In genomic region chr10:63825111-63825510, GRCh38 we compare ENCODE assay signal across 19 cellular contexts.
A peak's percentile ranks its signal among the peaks of the same experiment; 100 is the strongest.
DNase-seq lines count a peak whose midpoint lies in the region; ATAC-seq and TF ChIP-seq lines count a peak whose summit lies in the region.
"Had no signal": no experiment of that assay in that cellular context is flagged by ENCODE, and none has a peak within 500 bp of the region (broad histone marks: within the 10 kb centered on the region; RNA-seq: fewer than 3 reads in every experiment).

No MANE protein-coding gene starts in this region.

- H3K4me1 Mint-ChIP-seq in progenitor cell of endocrine pancreas (ENCODE audit: low read depth) = peaks cover 14% of the 10 kb centered on the region

- H3K9me3 Mint-ChIP-seq in progenitor cell of endocrine pancreas (ENCODE audit: low read depth) = peaks cover 14% of the 10 kb centered on the region
- H3K9me3 Mint-ChIP-seq: CD4-positive, alpha-beta T cell; GM23338 had no signal

- peak overlapping the region; percentile 61 for H3K27ac Mint-ChIP-seq in progenitor cell of endocrine pancreas
- H3K27ac Mint-ChIP-seq: CD4-positive, alpha-beta T cell; GM23338 had no signal

- H3K36me3 ChIP-seq in lower lobe of right lung = no peaks in the 10 kb centered on the region
- H3K36me3 ChIP-seq: BE2C, SJCRH30 had no signal

- H3K36me3 Mint-ChIP-seq in progenitor cell of endocrine pancreas (ENCODE audit: insufficient read depth) = peaks cover 3% of the 10 kb centered on the region

- H3K27me3 ChIP-seq in foreskin keratinocyte (peaks cover 3% of the 10 kb centered on the region), lower lobe of right lung (ENCODE audit: low read depth) (no peaks in the 10 kb centered on the region)
- H3K27me3 ChIP-seq: BE2C, SJCRH30 had no signal

- H3K27me3 Mint-ChIP-seq in progenitor cell of endocrine pancreas = no peaks in the 10 kb centered on the region

- H3K9me3 ChIP-seq in lower lobe of right lung = no peaks in the 10 kb centered on the region
- H3K9me3 ChIP-seq: BE2C, SJCRH30 had no signal

- intact Hi-C loops in lower lobe of right lung (cut with DNase I) = no loop called here

- H3K4me1 ChIP-seq in foreskin keratinocyte (no peaks in the 10 kb centered on the region), lower lobe of right lung (no peaks in the 10 kb centered on the region)
- H3K4me1 ChIP-seq: BE2C, SJCRH30 had no signal

- H3K4me3 ChIP-seq in lower lobe of right lung = no peak overlapping the region
- H3K4me3 ChIP-seq: GM23338, SJCRH30 had no signal

- H3K27ac ChIP-seq in foreskin keratinocyte = no peak overlapping the region
- H3K27ac ChIP-seq in lower lobe of right lung = no peak overlapping the region
- H3K27ac ChIP-seq: RWPE1, SJCRH30 had no signal

- TF ChIP-seq CTCF in foreskin keratinocyte (conservative IDR thresholded peaks at IDR 0.05) = no peak
- TF ChIP-seq CTCF in progenitor cell of endocrine pancreas (IDR thresholded peaks at IDR 0.05; ENCODE audit: unreplicated experiment) = no peak
- TF ChIP-seq CTCF in lower lobe of right lung (IDR thresholded peaks at IDR 0.05) = no peak

- ATAC-seq in foreskin keratinocyte = peak; percentile 36
- ATAC-seq in lower lobe of right lung = no peak
- ATAC-seq: GM23338 had no signal

- H3K4me3 Mint-ChIP-seq in progenitor cell of endocrine pancreas (ENCODE audit: low read depth) = no peak overlapping the region
- H3K4me3 Mint-ChIP-seq: CD4-positive, alpha-beta T cell; GM23338 had no signal

- DNase-seq in EH (ENCODE audit: low read depth) (peak; percentile 2), amniotic epithelial cell (ENCODE audit: low read depth) (peak; percentile 5), foreskin keratinocyte (peak; percentile 12 to 14), progenitor cell of endocrine pancreas (ENCODE audit: low spot score, unreplicated experiment) (no peak), amygdala (lab: John Stamatoyannopoulos, UW) (no peak), DMS79 treated with DMSO at 0.1 percent for 48 hours (lab: John Stamatoyannopoulos, UW) (no peak), lower lobe of right lung (no peak)
- no peak for DNase-seq in activated CD4-positive, alpha-beta T cell treated with anti-CD3 and anti-CD28 coated beads for 1 hour
- DNase-seq: BE2C; Calu3; CD4-positive, alpha-beta T cell; DMS53; MV-4-11; NCI-H1930; NCI-H2171 treated with DMSO at 0.1 percent for 48 hours; NCI-H446 treated with DMSO at 0.1 percent for 48 hours; SJCRH30 had no signal

Comparison
In these comparisons a context has a peak if more than half of its experiments do, and no peak if none do; other contexts are left out.
1. DNase-seq: peak in EH (single experiment), amniotic epithelial cell (single experiment) and foreskin keratinocyte (2 of 2); none in progenitor cell of endocrine pancreas (single experiment), activated CD4-positive, alpha-beta T cell treated with anti-CD3 and anti-CD28 coated beads for 1 hour (single experiment), amygdala (0 of 56), DMS79 treated with DMSO at 0.1 percent for 48 hours (single experiment) and lower lobe of right lung (single experiment).